11 cellular contexts compared by ENCODE assay signal in genomic region chr6:54929245-54929909, GRCh38.
A peak's percentile ranks its signal among the peaks of the same experiment; 100 is the strongest.
DNase-seq lines count a peak whose midpoint lies in the region; ATAC-seq and TF ChIP-seq lines count a peak whose summit lies in the region.
"Had no signal": no experiment of that assay in that cellular context is flagged by ENCODE, and none has a peak within 500 bp of the region (broad histone marks: within the 10 kb centered on the region; RNA-seq: fewer than 3 reads in every experiment).

No MANE protein-coding gene starts in this region.

- intact Hi-C loops in HCT116 (cut with micrococcal nuclease) = no loop called here

- H3K4me1 ChIP-seq in HCT116 (ENCODE audit: control insufficient read depth in 1 of 2, insufficient read depth in 2 of 2, low read length in 2 of 2) = no peaks in the 10 kb centered on the region
- H3K4me1 ChIP-seq in RWPE2 (ENCODE audit: insufficient read depth, poor library complexity, severe bottlenecking) = peaks cover under 1% of the 10 kb centered on the region

- no peak overlapping the region for H3K9ac ChIP-seq in HCT116 (ENCODE audit: low read length)

- TF ChIP-seq CTCF in HCT116 (IDR thresholded peaks at IDR 0.05 in 2 of 3, conservative IDR thresholded peaks at IDR 0.05 in 1 of 3; ENCODE audit: borderline replicate concordance in 1 of 3, insufficient read depth in 1 of 3, low read depth in 2 of 3, low read length in 2 of 3) (no peak), RWPE2 (IDR thresholded peaks at IDR 0.05; ENCODE audit: poor library complexity, severe bottlenecking) (no peak)

- peak; percentile 3 for DNase-seq in GM03348 (ENCODE audit: low spot score)
- DNase-seq in HCT116 (ENCODE audit: low read depth, low spot score) = no peak
- DNase-seq in RWPE2 (ENCODE audit: low spot score) = no peak
- DNase-seq in dermis blood vessel endothelial cell = no peak
- DNase-seq: CD8-positive, alpha-beta T cell; COR-L47; H9; HFFc6 had no signal

- H3K9me2 ChIP-seq in HCT116 (ENCODE audit: insufficient read depth) = no peaks in the 10 kb centered on the region

- BruUV-seq in HCT116 (replicated peaks; lab: Mats Ljungman, UMichigan) = no TSS peak

- H3K79me2 ChIP-seq in HCT116 (ENCODE audit: insufficient read depth, low read length) = no peaks in the 10 kb centered on the region

- CTCF ChIA-PET in HCT116 (lab: Charles Lee) = no interaction called here

- H3K4me3 ChIP-seq in HCT116 (replicated peaks in 1 of 2; ENCODE audit: low read depth in 1 of 2, low read length in 2 of 2) = no peak overlapping the region
- no peak overlapping the region for H3K4me3 ChIP-seq in RWPE2 (ENCODE audit: severe bottlenecking)
- H3K4me3 ChIP-seq: GM23338 had no signal

- H3K27ac ChIP-seq in HCT116 (ENCODE audit: low read depth, low read length) (no peak overlapping the region), RWPE2 (ENCODE audit: poor library complexity, severe bottlenecking) (no peak overlapping the region)

- no peaks in the 10 kb centered on the region for H3K27me3 ChIP-seq in HCT116 (ENCODE audit: insufficient read depth, low read length)
- no peaks in the 10 kb centered on the region for H3K27me3 ChIP-seq in RWPE2 (ENCODE audit: insufficient read depth, poor library complexity, severe bottlenecking)

- RAD21 ChIA-PET in HCT116 (lab: Charles Lee; ENCODE audit: low non-redundant PET in 1 of 2, low total read pairs in 2 of 2, uncharacterized antibody in 2 of 2, unreplicated experiment in 2 of 2) = no interaction called here

- ATAC-seq in HCT116 (no peak), RWPE2 (ENCODE audit: low read depth) (0 out of 3 replicates have a peak, but pooled peaks have one; percentile 41), HG03159 (IDR thresholded peaks at IDR 0.05; ENCODE audit: unreplicated experiment) (no peak), HG02973 (IDR thresholded peaks at IDR 0.05; ENCODE audit: unreplicated experiment) (no peak)
- ATAC-seq: CD8-positive, alpha-beta T cell; GM23338 had no signal

- TF ChIP-seq POLR2A in HCT116 (IDR thresholded peaks at IDR 0.05; ENCODE audit: borderline replicate concordance, extremely low read depth, insufficient read depth, insufficient read length) = no peak

- no peak for TF ChIP-seq RAD21 in HCT116 (IDR thresholded peaks at IDR 0.05; ENCODE audit: low read depth)

- H4K20me1 ChIP-seq in HCT116 (ENCODE audit: insufficient read depth) = no peaks in the 10 kb centered on the region

- no peak overlapping the region for H3K4me2 ChIP-seq in HCT116 (ENCODE audit: low read length)
- H3K4me2 ChIP-seq: GM23338 had no signal

- H3K36me3 ChIP-seq in HCT116 (ENCODE audit: control insufficient read depth in 1 of 2, insufficient read depth in 2 of 2, low read length in 2 of 2) (0 out of 4 replicates have a peak, but pooled peaks cover 0 to 4% of the 10 kb centered on the region in 2 experiments), RWPE2 (ENCODE audit: low read depth) (peaks cover 48% of the 10 kb centered on the region)

- H3K9me3 ChIP-seq in HCT116 (ENCODE audit: control insufficient read depth in 1 of 2, insufficient read depth in 1 of 2, low read depth in 1 of 2, low read length in 2 of 2) = peaks cover 5 to 6% of the 10 kb centered on the region in 2 experiments; a peak in 3 of 4 replicates
- no peaks in the 10 kb centered on the region for H3K9me3 ChIP-seq in RWPE2 (ENCODE audit: severe bottlenecking)

- POLR2A ChIA-PET in HCT116 (lab: Charles Lee) = no interaction called here

- H2AFZ ChIP-seq in HCT116 (ENCODE audit: low read depth, low read length, poor library complexity, severe bottlenecking) = no peak overlapping the region
- H2AFZ ChIP-seq: GM23338 had no signal

TF ChIP-seq in HCT116, 20 proteins besides CTCF, POLR2A, EP300 and RAD21:
- TF ChIP-seq FOSL1 (IDR thresholded peaks at IDR 0.05; ENCODE audit: low read depth) = 0 out of 2 replicates have a peak, but pooled peaks have one; percentile 0
- no peak for TF ChIP-seq CBX3 (IDR thresholded peaks at IDR 0.05; ENCODE audit: low read depth)
TF ChIP-seq in HCT116: peak in this region for 1.
